18 cellular contexts compared by ENCODE assay signal in the genomic region with DNA sequence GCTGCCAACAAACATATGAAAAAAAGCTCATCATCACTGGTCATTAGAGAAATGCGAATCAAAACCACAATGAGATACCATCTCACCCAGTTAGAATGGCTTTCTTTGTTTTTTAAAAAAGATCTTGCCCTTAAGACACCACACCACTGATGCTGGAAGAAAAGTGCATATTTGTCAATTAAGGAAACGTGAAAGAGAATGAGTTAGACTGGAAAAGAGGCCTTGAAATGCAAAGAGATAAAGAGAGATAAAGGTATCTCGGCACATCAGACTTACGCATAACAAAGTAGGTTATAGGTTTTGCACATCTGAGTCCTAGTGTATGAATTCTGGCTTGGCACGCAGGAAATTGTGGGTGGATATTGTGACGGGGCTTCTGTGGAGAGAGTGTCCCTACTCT.
"Had no signal": no experiment of that assay in that cellular context is flagged by ENCODE, and none has a peak within 500 bp of the region (broad histone marks: within the 10 kb centered on the region; RNA-seq: fewer than 3 reads in every experiment).

No MANE protein-coding gene starts in this region.

- H2AFZ ChIP-seq: neural progenitor cell had no signal

- H3K4me1 Mint-ChIP-seq: activated B cell treated with CpG ODN at 0.5 μM for 24 hours; activated CD4-positive, alpha-beta T cell treated with anti-CD3 and anti-CD28 coated beads, Interleukin-2, amount 10 ng/mL, durations not matched to agents 24 days and 14 days; immature natural killer cell; naive B cell; stimulated activated naive CD8-positive, alpha-beta T cell treated with anti-CD3 and anti-CD28 coated beads, Interleukin-15, amount 100 ng/mL, for 72 hours had no signal

- H3K4me3 Mint-ChIP-seq: activated B cell treated with CpG ODN at 0.5 μM for 24 hours; activated CD4-positive, alpha-beta T cell treated with anti-CD3 and anti-CD28 coated beads, Interleukin-2, amount 10 ng/mL, durations not matched to agents 24 days and 14 days; activated CD8-positive, alpha-beta T cell treated with anti-CD3 and anti-CD28 coated beads, Interleukin-2, amount 10 ng/mL, durations not matched to agents 7 days and 5 days; activated naive CD8-positive, alpha-beta T cell; immature natural killer cell; naive B cell; neural progenitor cell; stimulated activated naive CD8-positive, alpha-beta T cell treated with anti-CD3 and anti-CD28 coated beads, Interleukin-15, amount 100 ng/mL, for 72 hours had no signal

- ATAC-seq: activated CD8-positive, alpha-beta T cell treated with anti-CD3 and anti-CD28 coated beads, Interleukin-2, amount 10 ng/mL, durations not matched to agents 7 days and 5 days; esophagus mucosa; pancreas; sciatic nerve; stimulated activated naive CD8-positive, alpha-beta T cell treated with anti-CD3 and anti-CD28 coated beads, Interleukin-15, amount 100 ng/mL, for 72 hours; upper lobe of right lung had no signal

- H3K4me2 ChIP-seq: neural progenitor cell had no signal

- H3K9me3 Mint-ChIP-seq: activated B cell treated with CpG ODN at 0.5 μM for 24 hours; activated CD4-positive, alpha-beta T cell treated with anti-CD3 and anti-CD28 coated beads, Interleukin-2, amount 10 ng/mL, durations not matched to agents 24 days and 14 days; immature natural killer cell; naive B cell; neural progenitor cell; stimulated activated naive CD8-positive, alpha-beta T cell treated with anti-CD3 and anti-CD28 coated beads, Interleukin-15, amount 100 ng/mL, for 72 hours had no signal

- H3K9ac ChIP-seq: neural progenitor cell had no signal

- H3K27ac ChIP-seq: neural progenitor cell, pancreas, upper lobe of right lung had no signal

- DNase-seq: activated B cell treated with CpG ODN at 0.5 μM for 24 hours; activated CD4-positive, alpha-beta T cell treated with anti-CD3 and anti-CD28 coated beads, Interleukin-2, amount 10 ng/mL, durations not matched to agents 24 days and 14 days; activated CD8-positive, alpha-beta T cell treated with anti-CD3 and anti-CD28 coated beads, Interleukin-2, amount 10 ng/mL, durations not matched to agents 7 days and 5 days; activated gamma-delta T cell treated with Interleukin-2 at 50 U/mL for 16 hours; anterior cingulate cortex; head of caudate nucleus; immature natural killer cell; naive B cell; pancreas; stimulated activated CD4-positive, alpha-beta T cell treated with anti-CD3 and anti-CD28 coated beads, Interleukin-1b, Interleukin-23, amount 100 ng/mL, for 48 hours; stimulated activated naive CD8-positive, alpha-beta T cell treated with anti-CD3 and anti-CD28 coated beads, Interleukin-15, amount 100 ng/mL, for 72 hours; SW 1271; upper lobe of right lung had no signal

- H3K27ac Mint-ChIP-seq: activated B cell treated with CpG ODN at 0.5 μM for 24 hours; activated CD4-positive, alpha-beta T cell treated with anti-CD3 and anti-CD28 coated beads, Interleukin-2, amount 10 ng/mL, durations not matched to agents 24 days and 14 days; activated CD8-positive, alpha-beta T cell treated with anti-CD3 and anti-CD28 coated beads, Interleukin-2, amount 10 ng/mL, durations not matched to agents 7 days and 5 days; activated naive CD8-positive, alpha-beta T cell; immature natural killer cell; naive B cell; neural progenitor cell; stimulated activated naive CD8-positive, alpha-beta T cell treated with anti-CD3 and anti-CD28 coated beads, Interleukin-15, amount 100 ng/mL, for 72 hours had no signal

- H3K9me3 ChIP-seq: pancreas, upper lobe of right lung had no signal

- H3K36me3 ChIP-seq: neural progenitor cell, pancreas, upper lobe of right lung had no signal

- H3K4me1 ChIP-seq: pancreas, upper lobe of right lung had no signal

- H3K27me3 ChIP-seq: neural progenitor cell, pancreas, upper lobe of right lung had no signal

- H3K4me3 ChIP-seq: lung, neural progenitor cell, pancreas, upper lobe of right lung had no signal

- H3K36me3 Mint-ChIP-seq: activated naive CD8-positive, alpha-beta T cell; immature natural killer cell; naive B cell; neural progenitor cell had no signal
